In genomic region chr5:126777257-126777973, GRCh38 we compare ENCODE assay signal across 8 cellular contexts. TPM values are rescaled to one million over a fixed set of nuclear protein-coding genes. Genes with fewer than 3 reads are reported as not detected.
DNase-seq lines count a peak whose midpoint lies in the region; ATAC-seq and TF ChIP-seq lines count a peak whose summit lies in the region.

No MANE protein-coding gene starts in this region.

- H3K27me3 ChIP-seq in heart left ventricle, result no peaks in the 10 kb centered on the region
- no peaks in the 10 kb centered on the region for H3K27me3 ChIP-seq in parathyroid adenoma (ENCODE audit: control insufficient read depth, insufficient read depth, low read length)

- H3K27ac ChIP-seq in heart left ventricle (peak overlapping the region in 11 of 12 donors; percentile 59 to 94 (median 87)), parathyroid adenoma (peak overlapping the region; percentile 93)

- peak overlapping the region; percentile 64 to 88 (median 80) for H3K4me3 ChIP-seq in heart left ventricle
- H3K4me3 ChIP-seq in parathyroid adenoma (ENCODE audit: low read depth, low read length), result peak overlapping the region; percentile 86

- no peaks in the 10 kb centered on the region for H3K27me3 Mint-ChIP-seq in type B pancreatic cell

- H3K9me3 ChIP-seq in heart left ventricle (no peaks in the 10 kb centered on the region), parathyroid adenoma (ENCODE audit: control insufficient read depth, low read length) (no peaks in the 10 kb centered on the region)

- no peaks in the 10 kb centered on the region for H3K9me3 Mint-ChIP-seq in type B pancreatic cell

- intact Hi-C loops in heart left ventricle (cut with DNase I), result loop anchor here in 4 of 10 donors (5.0 kb wide), 2 partner anchors 95 to 120 kb away; no protein-coding TSS in a partner anchor

- no peak for TF ChIP-seq POLR2A in heart left ventricle (IDR thresholded peaks at IDR 0.05)

- peak overlapping the region; percentile 97 for H2AFZ ChIP-seq in parathyroid adenoma

- peak in 2 of 12 donors; percentile 19 to 28 for TF ChIP-seq CTCF in heart left ventricle (IDR thresholded peaks at IDR 0.05)
- no peak for TF ChIP-seq CTCF in parathyroid adenoma (IDR thresholded peaks at IDR 0.05)
- TF ChIP-seq CTCF in type B pancreatic cell (conservative IDR thresholded peaks at IDR 0.05), result peak; percentile 20

- ATAC-seq in HG03196 (IDR thresholded peaks at IDR 0.05; ENCODE audit: unreplicated experiment) (peak; percentile 13), heart left ventricle (peak in 2 of 4 donors; percentile 14 to 40)

- 0 to 1% (median 1%) methylated on average over 35 to 93 of the region's 93 CpGs for WGBS in heart left ventricle, 4 donors

- H3K4me1 Mint-ChIP-seq in type B pancreatic cell (ENCODE audit: unreplicated experiment), result peaks cover 18% of the 10 kb centered on the region

- H3K4me1 ChIP-seq in heart left ventricle (peaks cover 0 to 33% (median 11%) of the 10 kb centered on the region in 12 donors), parathyroid adenoma (no peaks in the 10 kb centered on the region)

- H3K4me3 Mint-ChIP-seq in type B pancreatic cell, result peak overlapping the region; percentile 92

- H3K79me2 ChIP-seq in parathyroid adenoma, result peaks cover 6% of the 10 kb centered on the region

- peak overlapping the region; percentile 81 for H3K4me2 ChIP-seq in parathyroid adenoma (ENCODE audit: low read length)

- H3K27ac Mint-ChIP-seq in type B pancreatic cell, result peak overlapping the region; percentile 94

- DNase-seq in activated CD8-positive, alpha-beta memory T cell treated with anti-CD3 and anti-CD28 coated beads for 1 hour (ENCODE audit: extremely low read depth in 1 of 2, low read depth in 1 of 2), result peak; percentile 13 to 35
- DNase-seq in activated CD8-positive, alpha-beta memory T cell treated with anti-CD3 and anti-CD28 coated beads for 24 hours, result no peak
- DNase-seq in SK-N-DZ (ENCODE audit: low spot score) (peak; percentile 54), heart left ventricle (peak; percentile 35 to 80 (median 46)), type B pancreatic cell (ENCODE audit: extremely low spot score, unreplicated experiment) (peak; percentile 75)
- peak; percentile 3 for DNase-seq in activated naive CD8-positive, alpha-beta T cell treated with anti-CD3 and anti-CD28 coated beads, Interleukin-2, amount 50 U/mL, for 16 hours (ENCODE audit: low read depth, low spot score)

- peaks cover 4% of the 10 kb centered on the region for H3K36me3 Mint-ChIP-seq in type B pancreatic cell

- H3K36me3 ChIP-seq in heart left ventricle (no peaks in the 10 kb centered on the region), parathyroid adenoma (ENCODE audit: control insufficient read depth, insufficient read depth, low read length) (no peaks in the 10 kb centered on the region)

- no peak overlapping the region for H3K9ac ChIP-seq in parathyroid adenoma

RNA-seq across cellular contexts. Expression of gene LMNB1, which starts 0.5 kb away (rescaled TPM):
- polyA plus RNA-seq in SK-N-DZ (2014; cell fraction: cytosol; rRNA removed), result 280 and 292 TPM in 2 replicates
- polyA plus RNA-seq in SK-N-DZ (2014; cell fraction: nucleus; rRNA removed), result 88.9 and 108 TPM in 2 replicates
- 10 to 100 TPM in 1 of 9 donors, 1 to 10 TPM in 8; 1.3 to 27.8 (median 1.8) TPM for total RNA-seq in heart left ventricle
- polyA plus RNA-seq in heart left ventricle, result 1 to 10 TPM in 1 of 2 donors, under 1 TPM in 1; 0.27 to 1.9 TPM
- 46.8 and 149 TPM in 2 replicates for total RNA-seq in type B pancreatic cell (ENCODE audit: low replicate concordance)
